Comparison of ENCODE assay signal across 13 cellular contexts in the genomic region with DNA sequence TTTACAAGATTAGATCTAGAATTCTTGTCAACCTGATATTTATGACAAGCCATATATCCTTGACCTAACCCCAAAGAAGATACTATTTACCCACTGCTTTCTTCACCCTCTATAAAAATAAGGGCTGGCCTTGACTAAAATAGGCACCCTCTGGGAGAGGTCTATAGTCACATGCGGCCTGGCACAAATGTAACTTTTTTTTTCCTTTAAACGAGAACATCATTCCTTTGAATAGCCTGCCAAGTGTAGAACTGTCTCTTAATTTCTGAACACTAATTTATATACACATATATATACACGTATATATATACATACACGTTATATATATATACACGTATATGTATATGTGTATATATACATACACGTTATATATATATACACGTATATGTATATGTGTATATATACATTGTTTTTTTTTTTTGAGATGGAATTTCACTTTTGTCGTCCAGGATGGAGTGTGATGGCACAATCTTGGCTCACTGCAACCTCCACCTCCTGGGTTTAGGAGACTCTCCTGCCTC. TPM values are rescaled to one million over a fixed set of nuclear protein-coding genes. Genes with fewer than 3 reads are reported as not detected.
DNase-seq lines count a peak whose midpoint lies in the region; ATAC-seq and TF ChIP-seq lines count a peak whose summit lies in the region.
"Had no signal": no experiment of that assay in that cellular context is flagged by ENCODE, and none has a peak within 500 bp of the region (broad histone marks: within the 10 kb centered on the region; RNA-seq: fewer than 3 reads in every experiment).

No MANE protein-coding gene starts in this region.

- H3K4me3 Mint-ChIP-seq in T-cell = no peak overlapping the region
- H3K4me3 Mint-ChIP-seq in stimulated activated naive B cell treated with anti-CD40 and anti-IgM and Interleukin-4, amounts not matched to agents 10 μg/mL and 1 μg/mL and 100 μg/mL, for 72 hours = no peak overlapping the region
- H3K4me3 Mint-ChIP-seq: T-helper 1 cell treated with Interleukin-12 subunit alpha and Interleukin-12 subunit beta and Interleukin-4 antibody, amounts not matched to agents 30 μg/mL and 1 μg/mL, for 36 hours had no signal

- H3K9me3 ChIP-seq in DOHH2 (ENCODE audit: control insufficient read depth, insufficient read depth, low read length) (no peaks in the 10 kb centered on the region), cardiac muscle cell (ENCODE audit: low read depth) (no peaks in the 10 kb centered on the region), psoas muscle (no peaks in the 10 kb centered on the region)
- H3K9me3 ChIP-seq: HAP-1 had no signal

- H3K36me3 ChIP-seq in DOHH2 (ENCODE audit: control insufficient read depth, low read length) (peaks cover 24% of the 10 kb centered on the region), cardiac muscle cell (no peaks in the 10 kb centered on the region), psoas muscle (ENCODE audit: insufficient read depth in 1 of 2, low read depth in 1 of 2) (no peaks in the 10 kb centered on the region)
- H3K36me3 ChIP-seq: HAP-1 had no signal

- peaks cover 24% of the 10 kb centered on the region; the same call in 1 of the 2 replicates for H3F3A ChIP-seq in DOHH2 (ENCODE audit: control insufficient read depth, insufficient read depth)

- 38 to 57% (median 41%) methylated on average over 8 of the region's 8 CpGs for WGBS in psoas muscle, 3 donors

- peak overlapping the region; percentile 32; the same call in 1 of the 2 replicates for H3K27ac ChIP-seq in DOHH2 (ENCODE audit: low read depth, low read length)
- H3K27ac ChIP-seq in cardiac muscle cell = peak overlapping the region; percentile 91
- H3K27ac ChIP-seq in psoas muscle = peak overlapping the region; percentile 85

- ATAC-seq in T-cell (replicated peaks in 1 of 4) (no peak), psoas muscle (peak in 3 of 4 donors; percentile 22 to 31 (median 30)), HG03108 (IDR thresholded peaks at IDR 0.05; ENCODE audit: unreplicated experiment) (no peak)
- ATAC-seq in stimulated activated naive B cell treated with anti-CD40 and anti-IgM and Interleukin-4, amounts not matched to agents 10 μg/mL and 1 μg/mL and 100 μg/mL, for 72 hours (replicated peaks) = no peak

- H3K4me3 ChIP-seq in DOHH2 (ENCODE audit: low read length) (no peak overlapping the region), cardiac muscle cell (no peak overlapping the region), psoas muscle (peak overlapping the region; percentile 24)
- H3K4me3 ChIP-seq: HAP-1 had no signal

- DNase-seq in T-cell = no peak
- DNase-seq in cardiac muscle cell (ENCODE audit: low read depth in 1 of 2, low spot score in 1 of 2) = no peak
- DNase-seq in psoas muscle = no peak
- no peak for DNase-seq in NAMALWA (ENCODE audit: low spot score)
- DNase-seq in stimulated activated naive B cell treated with anti-CD40 and anti-IgM and Interleukin-4, amounts not matched to agents 10 μg/mL and 1 μg/mL and 100 μg/mL, for 72 hours = no peak
- DNase-seq in cortex of kidney (lab: John Stamatoyannopoulos, UW) = no peak
- DNase-seq: KG1; NCI-H2029 treated with DMSO at 0.1 percent for 48 hours; stimulated activated CD4-positive, alpha-beta T cell treated with anti-CD3 and anti-CD28 coated beads, Interleukin-12 subunit alpha, Interleukin-12 subunit beta, amount 100 ng/mL, for 4 hours had no signal

- no peaks in the 10 kb centered on the region for H3K27me3 Mint-ChIP-seq in T-cell
- no peaks in the 10 kb centered on the region for H3K27me3 Mint-ChIP-seq in stimulated activated naive B cell treated with anti-CD40 and anti-IgM and Interleukin-4, amounts not matched to agents 10 μg/mL and 1 μg/mL and 100 μg/mL, for 72 hours

- no peak for TF ChIP-seq CTCF in DOHH2 (IDR thresholded peaks at IDR 0.05; ENCODE audit: low read depth, low read length, poor library complexity, severe bottlenecking)
- TF ChIP-seq CTCF in cardiac muscle cell (IDR thresholded peaks at IDR 0.05; ENCODE audit: low read depth, low read length) = no peak
- TF ChIP-seq CTCF in psoas muscle (IDR thresholded peaks at IDR 0.05) = no peak

- H3K9me3 Mint-ChIP-seq in T-cell = no peaks in the 10 kb centered on the region
- H3K9me3 Mint-ChIP-seq in stimulated activated naive B cell treated with anti-CD40 and anti-IgM and Interleukin-4, amounts not matched to agents 10 μg/mL and 1 μg/mL and 100 μg/mL, for 72 hours = peaks cover 0 to 2% of the 10 kb centered on the region in 2 donors

- peak overlapping the region; percentile 75 to 88 for H3K27ac Mint-ChIP-seq in T-cell
- no peak overlapping the region for H3K27ac Mint-ChIP-seq in stimulated activated naive B cell treated with anti-CD40 and anti-IgM and Interleukin-4, amounts not matched to agents 10 μg/mL and 1 μg/mL and 100 μg/mL, for 72 hours

- CTCF ChIA-PET in T-cell (lab: Charles Lee) = interaction anchor here in 1 of 2 donors (0.8 to 1.5 kb wide), 3 partner anchors 11 to 37 kb away, joined by 3 to 5 read pairs (median 4); no protein-coding TSS in a partner anchor

- H3K79me2 ChIP-seq in DOHH2 (ENCODE audit: control insufficient read depth, low read length) = peaks cover 99% of the 10 kb centered on the region

- peak overlapping the region; percentile 68 for H3K4me2 ChIP-seq in DOHH2 (ENCODE audit: low read length)

- no peaks in the 10 kb centered on the region for H3K27me3 ChIP-seq in DOHH2 (ENCODE audit: control insufficient read depth, low read length)
- no peaks in the 10 kb centered on the region for H3K27me3 ChIP-seq in cardiac muscle cell
- no peaks in the 10 kb centered on the region for H3K27me3 ChIP-seq in psoas muscle (ENCODE audit: insufficient read depth in 3 of 3, low read length in 2 of 3)

- no peaks in the 10 kb centered on the region for H3K9me2 ChIP-seq in DOHH2 (replicated peaks; ENCODE audit: control insufficient read depth, low read length)

- intact Hi-C loops in psoas muscle (cut with DNase I) = no loop called here

- H3K36me3 Mint-ChIP-seq in T-cell = peaks cover 9% of the 10 kb centered on the region
- H3K36me3 Mint-ChIP-seq in stimulated activated naive B cell treated with anti-CD40 and anti-IgM and Interleukin-4, amounts not matched to agents 10 μg/mL and 1 μg/mL and 100 μg/mL, for 72 hours = peaks cover 19 to 35% of the 10 kb centered on the region in 2 donors

- H4K20me1 ChIP-seq in DOHH2 (ENCODE audit: control insufficient read depth, insufficient read depth, low read depth, low read length) = peaks cover 13% of the 10 kb centered on the region; the same call in 1 of the 2 replicates

- POLR2A ChIA-PET in T-cell (lab: Charles Lee) = interaction anchor here in 1 of 2 donors (1.0 kb wide), 1 partner anchor 11 kb away, joined by 4 read pairs; no protein-coding TSS in a partner anchor

- H3K4me1 ChIP-seq in DOHH2 (ENCODE audit: control insufficient read depth, low read length) = peaks cover 78% of the 10 kb centered on the region
- H3K4me1 ChIP-seq in cardiac muscle cell (ENCODE audit: low read depth) = peaks cover 30% of the 10 kb centered on the region
- H3K4me1 ChIP-seq in psoas muscle = peaks cover 69% of the 10 kb centered on the region

- peaks cover 78 to 81% (median 79%) of the 10 kb centered on the region in 3 donors for H3K4me1 Mint-ChIP-seq in T-cell
- peaks cover 44 to 93% of the 10 kb centered on the region in 2 donors for H3K4me1 Mint-ChIP-seq in stimulated activated naive B cell treated with anti-CD40 and anti-IgM and Interleukin-4, amounts not matched to agents 10 μg/mL and 1 μg/mL and 100 μg/mL, for 72 hours

RNA-seq across cellular contexts. Expression of a gene that starts 18.6 kb away (rescaled TPM):
- 10 to 100 TPM; 36.0 to 38.1 (median 36.6) TPM for total RNA-seq in T-cell
- total RNA-seq in cardiac muscle cell = 15.3 and 21.7 TPM in 2 replicates
- polyA plus RNA-seq in cardiac muscle cell = 16.3 and 24.8 TPM in 2 replicates
- 100 to 1,000 TPM in 2 of 4 donors, 10 to 100 TPM in 2; 61.1 to 213 (median 86.7) TPM for total RNA-seq in psoas muscle
- 100 to 1,000 TPM in 1 of 3 donors, 10 to 100 TPM in 2; 54.6 to 134 (median 65.4) TPM for polyA plus RNA-seq in psoas muscle

RNA-seq across cellular contexts. Expression of a gene that starts 49.4 kb away (rescaled TPM):
- total RNA-seq in T-cell (10 to 100 TPM in 3 of 5 donors, 1 to 10 TPM in 2; 8.8 to 14.1 (median 11.5) TPM), cardiac muscle cell (35.1 and 54.1 TPM in 2 replicates), psoas muscle (10 to 100 TPM in 3 of 4 donors, 1 to 10 TPM in 1; 8.6 to 23.5 (median 12.7) TPM)
- polyA plus RNA-seq in cardiac muscle cell (49.1 and 70.3 TPM in 2 replicates), psoas muscle (10 to 100 TPM in 2 of 3 donors, 1 to 10 TPM in 1; 4.0 to 24.7 (median 12.1) TPM)

Comparison
In these comparisons a context has a peak if more than half of its experiments do, and no peak if none do; other contexts are left out.
1. H3K27ac ChIP-seq: peak in every context shown above with its lines; median percentile 91 in cardiac muscle cell; 85 in psoas muscle; 32 in DOHH2.
2. ATAC-seq: peak in psoas muscle (3 of 4); none in T-cell (0 of 4), HG03108 (single experiment) and stimulated activated naive B cell treated with anti-CD40 and anti-IgM and Interleukin-4, amounts not matched to agents 10 μg/mL and 1 μg/mL and 100 μg/mL, for 72 hours (0 of 2).